In genomic region chr6:43919774-43920173, GRCh38 we compare ENCODE assay signal across 30 cellular contexts.
"Had no signal": no experiment of that assay in that cellular context is flagged by ENCODE, and none has a peak within 500 bp of the region (broad histone marks: within the 10 kb centered on the region; RNA-seq: fewer than 3 reads in every experiment).

No MANE protein-coding gene starts in this region.

- H3K36me3 Mint-ChIP-seq: natural killer cell; neural progenitor cell; stimulated activated memory B cell treated with anti-CD40 and anti-IgM and Interleukin-4, amounts not matched to agents 10 μg/mL and 1 μg/mL and 100 μg/mL, for 72 hours; type B pancreatic cell had no signal

- H3K27me3 ChIP-seq: neural progenitor cell, ovary, spleen, suprapubic skin, testis, tibial artery, transverse colon, upper lobe of right lung, uterus had no signal

- H3K27me3 Mint-ChIP-seq: progenitor cell of endocrine pancreas had no signal

- H3K36me3 ChIP-seq: neural progenitor cell, ovary, spleen, suprapubic skin, tibial artery, transverse colon, upper lobe of right lung, uterus had no signal

- H3K4me3 ChIP-seq: neural progenitor cell, ovary, psoas muscle, skin epidermis, smooth muscle cell, spleen, suprapubic skin, testis, tibial artery, transverse colon, upper lobe of right lung, uterus had no signal

- H3K9ac ChIP-seq: neural progenitor cell, parathyroid adenoma had no signal

- H3K4me2 ChIP-seq: neural progenitor cell, smooth muscle cell had no signal

- DNase-seq: natural killer cell; occipital lobe; ovary; psoas muscle; right cardiac atrium; stimulated activated CD4-positive, alpha-beta T cell treated with anti-CD3 and anti-CD28 coated beads, Interleukin-12 subunit alpha, Interleukin-12 subunit beta, amount 100 ng/mL, for 4 hours; stimulated activated CD4-positive, alpha-beta T cell treated with anti-CD3 and anti-CD28 coated beads, Interleukin-1b, Interleukin-23, amount 100 ng/mL, for 48 hours; stimulated activated CD4-positive, alpha-beta T cell treated with anti-CD3 and anti-CD28 coated beads, Interleukin-4, amount 100 ng/mL, for 1 hour; stimulated activated CD4-positive, alpha-beta T cell treated with anti-CD3 and anti-CD28 coated beads, Interleukin-4, amount 100 ng/mL, for 4 hours; stimulated activated CD8-positive, alpha-beta memory T cell treated with anti-CD3 and anti-CD28 coated beads, Interleukin-4, amount 100 ng/mL, for 48 hours; stimulated activated naive CD4-positive, alpha-beta T cell; stimulated activated naive CD8-positive, alpha-beta T cell treated with anti-CD3 and anti-CD28 coated beads, Interleukin-15, amount 100 ng/mL, for 72 hours; stimulated activated naive CD8-positive, alpha-beta T cell treated with anti-CD3 and anti-CD28 coated beads, Interleukin-15, Interleukin-2, amounts not matched to agents 100 U/mL and 50 U/mL, for 24 hours; substantia nigra; testis; tibial artery; transverse colon; upper lobe of right lung; uterus had no signal

- H3K4me1 ChIP-seq: uterus had no signal

- H2AFZ ChIP-seq: neural progenitor cell, parathyroid adenoma had no signal

- ATAC-seq: natural killer cell; psoas muscle; right cardiac atrium; sciatic nerve; stimulated activated memory B cell treated with anti-CD40 and anti-IgM and Interleukin-4, amounts not matched to agents 10 μg/mL and 1 μg/mL and 100 μg/mL, for 72 hours; stimulated activated naive CD8-positive, alpha-beta T cell treated with anti-CD3 and anti-CD28 coated beads, Interleukin-15, amount 100 ng/mL, for 72 hours; stimulated activated naive CD8-positive, alpha-beta T cell treated with anti-CD3 and anti-CD28 coated beads, Interleukin-15, Interleukin-2, amounts not matched to agents 100 U/mL and 50 U/mL, for 24 hours; upper lobe of right lung had no signal

- H3K27ac ChIP-seq: neural progenitor cell, ovary, parathyroid adenoma, psoas muscle, skin epidermis, suprapubic skin, testis, tibial artery, transverse colon, upper lobe of right lung, uterus had no signal

- H3K9me3 ChIP-seq: ovary, psoas muscle, spleen, suprapubic skin, testis, tibial artery, transverse colon, upper lobe of right lung, uterus had no signal

- H3K9me3 Mint-ChIP-seq: natural killer cell; nephron; neural progenitor cell; stimulated activated memory B cell treated with anti-CD40 and anti-IgM and Interleukin-4, amounts not matched to agents 10 μg/mL and 1 μg/mL and 100 μg/mL, for 72 hours; stimulated activated naive CD8-positive, alpha-beta T cell treated with anti-CD3 and anti-CD28 coated beads, Interleukin-15, amount 100 ng/mL, for 72 hours; type B pancreatic cell had no signal

- H3K79me2 ChIP-seq: parathyroid adenoma had no signal

- H3K27ac Mint-ChIP-seq: natural killer cell; nephron; neural progenitor cell; progenitor cell of endocrine pancreas; stimulated activated memory B cell treated with anti-CD40 and anti-IgM and Interleukin-4, amounts not matched to agents 10 μg/mL and 1 μg/mL and 100 μg/mL, for 72 hours; stimulated activated naive CD8-positive, alpha-beta T cell treated with anti-CD3 and anti-CD28 coated beads, Interleukin-15, amount 100 ng/mL, for 72 hours; type B pancreatic cell had no signal

- H3K4me3 Mint-ChIP-seq: natural killer cell; nephron; neural progenitor cell; stimulated activated memory B cell treated with anti-CD40 and anti-IgM and Interleukin-4, amounts not matched to agents 10 μg/mL and 1 μg/mL and 100 μg/mL, for 72 hours; stimulated activated naive CD8-positive, alpha-beta T cell treated with anti-CD3 and anti-CD28 coated beads, Interleukin-15, amount 100 ng/mL, for 72 hours; type B pancreatic cell had no signal
